In the genomic region with DNA sequence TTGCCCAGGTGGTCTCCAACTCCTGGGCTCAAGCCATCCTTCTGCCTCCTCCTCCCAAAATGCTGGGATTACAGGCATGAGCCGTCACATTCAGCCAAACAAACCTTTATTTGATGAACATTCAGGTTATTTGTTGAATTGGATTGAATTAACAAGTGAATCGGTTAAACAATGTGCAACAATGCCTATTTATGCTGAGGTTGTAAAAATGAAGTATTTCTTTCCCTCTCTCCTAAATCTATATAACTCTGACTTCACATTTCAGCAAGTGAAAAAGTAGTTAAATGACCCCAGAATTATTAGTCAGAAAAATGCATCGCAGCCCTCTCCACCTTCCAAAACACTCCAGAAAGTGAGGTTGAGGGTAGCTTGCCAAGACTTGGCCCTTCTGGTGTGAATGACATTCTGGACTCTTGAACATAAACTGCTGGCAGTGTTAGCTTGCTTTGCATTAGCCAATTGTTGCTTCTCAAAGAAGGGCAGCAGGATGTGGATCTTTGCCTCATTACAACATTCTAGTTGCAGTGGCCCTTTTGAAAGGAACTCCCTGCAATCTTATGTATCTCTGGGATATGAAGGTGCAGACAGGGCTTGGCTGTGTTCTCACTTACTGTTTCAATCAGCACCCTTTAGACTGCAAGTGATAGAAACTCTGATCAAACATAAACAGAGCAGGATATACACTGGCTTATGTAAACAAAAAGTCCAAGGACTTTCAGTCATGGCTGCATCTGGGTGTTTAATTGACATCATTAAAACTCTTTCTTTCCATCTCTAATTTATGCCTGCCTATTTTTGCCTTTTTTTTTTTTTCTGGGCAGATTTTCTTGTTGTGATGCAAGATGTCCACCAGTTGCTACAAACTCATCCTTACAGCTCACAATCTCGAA, we compare ENCODE assay signal across 16 cellular contexts. TPM values are rescaled to one million over a fixed set of nuclear protein-coding genes. Genes with fewer than 3 reads are reported as not detected.
A peak's percentile ranks its signal among the peaks of the same experiment; 100 is the strongest.
DNase-seq lines count a peak whose midpoint lies in the region; ATAC-seq and TF ChIP-seq lines count a peak whose summit lies in the region.
"Had no signal": no experiment of that assay in that cellular context is flagged by ENCODE, and none has a peak within 500 bp of the region (broad histone marks: within the 10 kb centered on the region; RNA-seq: fewer than 3 reads in every experiment).

No MANE protein-coding gene starts in this region.

- no peak for ATAC-seq in GM21381 (IDR thresholded peaks at IDR 0.05; ENCODE audit: unreplicated experiment)
- ATAC-seq: heart right ventricle had no signal

- no peak overlapping the region for H3K4me3 Mint-ChIP-seq in HFFc6
- H3K4me3 Mint-ChIP-seq: stimulated activated naive CD8-positive, alpha-beta T cell treated with anti-CD3 and anti-CD28 coated beads, Interleukin-15, Interleukin-2, amounts not matched to agents 100 ng/mL and 50 ng/mL, for 24 hours had no signal

- H3K27me3 Mint-ChIP-seq in HFFc6 (ENCODE audit: insufficient read depth) = peaks cover 20% of the 10 kb centered on the region
- H3K27me3 Mint-ChIP-seq: stimulated activated naive CD8-positive, alpha-beta T cell treated with anti-CD3 and anti-CD28 coated beads, Interleukin-15, Interleukin-2, amounts not matched to agents 100 ng/mL and 50 ng/mL, for 24 hours had no signal

- H3K36me3 Mint-ChIP-seq in HFFc6 (ENCODE audit: low read depth) = no peaks in the 10 kb centered on the region

- no peaks in the 10 kb centered on the region for H3K36me3 ChIP-seq in thyroid gland
- H3K36me3 ChIP-seq: heart right ventricle had no signal

- H3K9me3 Mint-ChIP-seq in HFFc6 = no peaks in the 10 kb centered on the region
- H3K9me3 Mint-ChIP-seq: stimulated activated naive CD8-positive, alpha-beta T cell treated with anti-CD3 and anti-CD28 coated beads, Interleukin-15, Interleukin-2, amounts not matched to agents 100 ng/mL and 50 ng/mL, for 24 hours had no signal

- H3K27me3 ChIP-seq in thyroid gland = no peaks in the 10 kb centered on the region
- H3K27me3 ChIP-seq: heart right ventricle had no signal

- H3K4me1 Mint-ChIP-seq in HFFc6 (ENCODE audit: low read depth) = peaks cover 11% of the 10 kb centered on the region

- DNase-seq in NCI-H345 (lab: John Stamatoyannopoulos, UW) = peak; percentile 17
- DNase-seq in NCI-H345 treated with DMSO at 0.1 percent for 48 hours (lab: John Stamatoyannopoulos, UW; ENCODE audit: unreplicated experiment) = no peak
- peak; percentile 42 for DNase-seq in iris pigment epithelial cell (ENCODE audit: low read depth)
- DNase-seq in thyroid gland = peak; percentile 57 to 62
- DNase-seq in caudate nucleus (lab: John Stamatoyannopoulos, UW) = no peak
- DNase-seq in HFFc6 = no peak
- DNase-seq: activated CD4-positive, alpha-beta T cell treated with anti-CD3 and anti-CD28 coated beads, Interleukin-2, amount 50 U/mL, for 1 hour; activated naive CD4-positive, alpha-beta T cell treated with anti-CD3 and anti-CD28 coated beads, Interleukin-2, amount 50 U/mL, for 16 hours; HCEC 1CT; heart right ventricle; NCI-H1417 treated with DMSO at 0.1 percent for 48 hours; NCI-H526 had no signal

- intact Hi-C loops in thyroid gland (cut with DNase I) = no loop called here

- TF ChIP-seq CTCF in VCaP (conservative IDR thresholded peaks at IDR 0.05) (no peak), thyroid gland (IDR thresholded peaks at IDR 0.05) (no peak), HFFc6 (IDR thresholded peaks at IDR 0.05) (no peak)

- H3K27ac ChIP-seq in VCaP = peak overlapping the region; percentile 44
- no peak overlapping the region for H3K27ac ChIP-seq in thyroid gland
- H3K27ac ChIP-seq in caudate nucleus (ENCODE audit: low read depth, low read length) = no peak overlapping the region
- H3K27ac ChIP-seq: heart right ventricle had no signal

- no peak overlapping the region for H3K4me3 ChIP-seq in thyroid gland (replicated peaks in 1 of 3)
- H3K4me3 ChIP-seq: heart right ventricle had no signal

- WGBS in thyroid gland, 2 donors = 48 to 56% methylated on average over 4 of the region's 4 CpGs

- H3K4me1 ChIP-seq in thyroid gland = peaks cover 0 to 4% of the 10 kb centered on the region in 2 donors

- no peak for TF ChIP-seq POLR2A in thyroid gland (IDR thresholded peaks at IDR 0.05)

- H3K9me3 ChIP-seq in thyroid gland = no peaks in the 10 kb centered on the region
- H3K9me3 ChIP-seq: heart right ventricle had no signal

- H3K27ac Mint-ChIP-seq in HFFc6 = no peak overlapping the region
- H3K27ac Mint-ChIP-seq: stimulated activated naive CD8-positive, alpha-beta T cell treated with anti-CD3 and anti-CD28 coated beads, Interleukin-15, Interleukin-2, amounts not matched to agents 100 ng/mL and 50 ng/mL, for 24 hours had no signal

RNA-seq across cellular contexts. Expression of a gene that starts 22.4 kb away (rescaled TPM):
- total RNA-seq in thyroid gland = not detected
- not detected for total RNA-seq in HFFc6 (2021; fragmentation: NEBNext Ultra II Directional; extraction: Animal tissue kit (Norgen Biotek cat#: 25700))
- total RNA-seq: HT1080 had no signal

Comparison
In these comparisons a context has a peak if more than half of its experiments do, and no peak if none do; other contexts are left out.
1. DNase-seq: peak in NCI-H345 (single experiment), iris pigment epithelial cell (single experiment) and thyroid gland (2 of 2); none in NCI-H345 treated with DMSO at 0.1 percent for 48 hours (single experiment), caudate nucleus (0 of 61) and HFFc6 (single experiment).